Comparison of ENCODE assay signal across 9 cellular contexts in genomic region chr2:47300609-47301276, GRCh38.
A peak's percentile ranks its signal among the peaks of the same experiment; 100 is the strongest.
DNase-seq lines count a peak whose midpoint lies in the region; ATAC-seq, FAIRE-seq and TF ChIP-seq lines count a peak whose summit lies in the region.
"Had no signal": no experiment of that assay in that cellular context is flagged by ENCODE, and none has a peak within 500 bp of the region (broad histone marks: within the 10 kb centered on the region; RNA-seq: fewer than 3 reads in every experiment).

No MANE protein-coding gene starts in this region.

- no peaks in the 10 kb centered on the region for H3K36me3 Mint-ChIP-seq in activated T-cell treated with anti-CD3 and anti-CD28 coated beads, Interleukin-2, amount 50 U/mL, for 24 hours (ENCODE audit: low read depth)
- H3K36me3 Mint-ChIP-seq: activated naive CD8-positive, alpha-beta T cell had no signal

- FAIRE-seq in GM12892 (lab: Jason Lieb, UNC) = peak; percentile 70

- no peak overlapping the region for H3K27ac Mint-ChIP-seq in activated T-cell treated with anti-CD3 and anti-CD28 coated beads, Interleukin-2, amount 50 U/mL, for 24 hours
- H3K27ac Mint-ChIP-seq: activated naive CD8-positive, alpha-beta T cell had no signal

- intact Hi-C loops in left colon (cut with DNase I, micrococcal nuclease) = no loop called here

- H3K4me3 Mint-ChIP-seq in activated T-cell treated with anti-CD3 and anti-CD28 coated beads, Interleukin-2, amount 50 U/mL, for 24 hours = no peak overlapping the region
- H3K4me3 Mint-ChIP-seq: activated naive CD8-positive, alpha-beta T cell had no signal

- peak; percentile 76 for ATAC-seq in GM21619 (IDR thresholded peaks at IDR 0.05; ENCODE audit: unreplicated experiment)
- ATAC-seq in left colon = peak; percentile 47

- peaks cover 11% of the 10 kb centered on the region for H3K4me1 Mint-ChIP-seq in activated T-cell treated with anti-CD3 and anti-CD28 coated beads, Interleukin-2, amount 50 U/mL, for 24 hours (ENCODE audit: low read depth)

- DNase-seq in GM12892 (ENCODE audit: insufficient read length) (no peak), KG1 (lab: John Stamatoyannopoulos, UW) (peak; percentile 14), left colon (no peak), epidermal melanocyte (ENCODE audit: insufficient read length, low spot score) (no peak), T-helper 2 cell (no peak)
- DNase-seq in activated naive CD4-positive, alpha-beta T cell treated with Interleukin-2 at 50 U/mL for 16 hours = no peak
- DNase-seq in activated T-cell treated with anti-CD3 and anti-CD28 coated beads, Interleukin-2, amount 50 U/mL, for 24 hours = no peak

- no peaks in the 10 kb centered on the region for H3K9me3 Mint-ChIP-seq in activated T-cell treated with anti-CD3 and anti-CD28 coated beads, Interleukin-2, amount 50 U/mL, for 24 hours

- peaks cover 10% of the 10 kb centered on the region for H3K27me3 Mint-ChIP-seq in activated T-cell treated with anti-CD3 and anti-CD28 coated beads, Interleukin-2, amount 50 U/mL, for 24 hours

- TF ChIP-seq POLR2A in GM12892 (IDR thresholded peaks at IDR 0.05; ENCODE audit: low read depth, low read length) = no peak
